1 cellular context compared by ENCODE assay signal in the genomic region with DNA sequence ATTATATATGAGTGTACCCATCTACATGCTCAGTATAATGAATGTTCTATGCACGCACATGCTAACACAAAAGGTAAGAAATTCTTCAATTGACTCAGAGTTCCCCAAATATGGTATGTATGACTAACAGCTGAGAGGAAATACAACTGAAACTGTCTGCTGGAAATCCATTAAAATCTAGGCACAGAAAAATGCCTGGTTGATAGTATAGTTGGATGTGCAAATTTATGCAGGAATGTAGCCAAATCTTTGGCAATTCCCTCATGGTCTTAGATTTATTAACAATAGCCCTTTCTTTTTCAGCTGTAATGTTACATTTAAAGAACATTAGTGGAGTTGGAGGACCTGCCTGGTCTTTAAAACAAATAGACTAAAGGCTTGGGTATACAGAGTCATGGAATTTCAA.
A peak's percentile ranks its signal among the peaks of the same experiment; 100 is the strongest.
TF ChIP-seq lines count a peak whose summit lies in the region.

No MANE protein-coding gene starts in this region.

TF ChIP-seq in GM12878, 131 proteins besides CTCF, POLR2A, EP300 and RAD21 (continued from another document and continues in another):
- TF ChIP-seq, protein P1, sequence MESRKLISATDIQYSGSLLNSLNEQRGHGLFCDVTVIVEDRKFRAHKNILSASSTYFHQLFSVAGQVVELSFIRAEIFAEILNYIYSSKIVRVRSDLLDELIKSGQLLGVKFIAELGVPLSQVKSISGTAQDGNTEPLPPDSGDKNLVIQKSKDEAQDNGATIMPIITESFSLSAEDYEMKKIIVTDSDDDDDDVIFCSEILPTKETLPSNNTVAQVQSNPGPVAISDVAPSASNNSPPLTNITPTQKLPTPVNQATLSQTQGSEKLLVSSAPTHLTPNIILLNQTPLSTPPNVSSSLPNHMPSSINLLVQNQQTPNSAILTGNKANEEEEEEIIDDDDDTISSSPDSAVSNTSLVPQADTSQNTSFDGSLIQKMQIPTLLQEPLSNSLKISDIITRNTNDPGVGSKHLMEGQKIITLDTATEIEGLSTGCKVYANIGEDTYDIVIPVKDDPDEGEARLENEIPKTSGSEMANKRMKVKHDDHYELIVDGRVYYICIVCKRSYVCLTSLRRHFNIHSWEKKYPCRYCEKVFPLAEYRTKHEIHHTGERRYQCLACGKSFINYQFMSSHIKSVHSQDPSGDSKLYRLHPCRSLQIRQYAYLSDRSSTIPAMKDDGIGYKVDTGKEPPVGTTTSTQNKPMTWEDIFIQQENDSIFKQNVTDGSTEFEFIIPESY (IDR thresholded peaks at IDR 0.05) = no peak
- TF ChIP-seq CUX1 (IDR thresholded peaks at IDR 0.05; ENCODE audit: insufficient replicate concordance, low read depth, low read length) (no peak), ESRRA (IDR thresholded peaks at IDR 0.05; ENCODE audit: low read length) (no peak), ZNF24 (IDR thresholded peaks at IDR 0.05) (peak; percentile 14; the same call in 1 of the 2 replicates), BACH1 (IDR thresholded peaks at IDR 0.05; ENCODE audit: borderline replicate concordance) (peak; percentile 95; the same call in 1 of the 2 replicates), ZNF217 (IDR thresholded peaks at IDR 0.05) (peak; percentile 91), BMI1 (IDR thresholded peaks at IDR 0.05; ENCODE audit: borderline replicate concordance) (peak; percentile 77), IKZF2 (IDR thresholded peaks at IDR 0.05) (peak; percentile 98), NR2C1 (IDR thresholded peaks at IDR 0.05) (no peak), NR2C2 (IDR thresholded peaks at IDR 0.05; ENCODE audit: borderline replicate concordance, control insufficient read depth, insufficient read length, low read depth) (no peak), BRCA1 (IDR thresholded peaks at IDR 0.05; ENCODE audit: low read depth, low read length) (no peak), PML (IDR thresholded peaks at IDR 0.05; ENCODE audit: low read length) (no peak), MXI1 (IDR thresholded peaks at IDR 0.05; ENCODE audit: low read depth, low read length) (peak; percentile 83; the same call in 1 of the 2 replicates), GATAD2B (conservative IDR thresholded peaks at IDR 0.05; ENCODE audit: low read depth) (no peak; the same call in 1 of the 2 replicates), HDGF (IDR thresholded peaks at IDR 0.05) (no peak), STAT1 (conservative IDR thresholded peaks at IDR 0.05) (no peak), NFXL1 (IDR thresholded peaks at IDR 0.05; ENCODE audit: borderline replicate concordance) (no peak), SREBF1 (IDR thresholded peaks at IDR 0.05; ENCODE audit: low read length) (no peak), MTA3 (IDR thresholded peaks at IDR 0.05; ENCODE audit: borderline replicate concordance, low read length) (no peak), ZNF384 (IDR thresholded peaks at IDR 0.05; ENCODE audit: borderline replicate concordance, low read depth, low read length) (no peak), HDAC2 (IDR thresholded peaks at IDR 0.05) (no peak), MYB (IDR thresholded peaks at IDR 0.05; ENCODE audit: borderline replicate concordance, low read depth, low read length) (no peak), E2F4 (IDR thresholded peaks at IDR 0.05; ENCODE audit: low read depth, low read length) (no peak), HCFC1 (IDR thresholded peaks at IDR 0.05; ENCODE audit: low read length) (no peak), SRF (IDR thresholded peaks at IDR 0.05; ENCODE audit: low read depth in 2 of 2, low read length in 2 of 2) (peak; percentile 69 to 96), RBBP5 (conservative IDR thresholded peaks at IDR 0.05) (no peak), FOXK2 (IDR thresholded peaks at IDR 0.05) (no peak), DPF2 (IDR thresholded peaks at IDR 0.05) (peak; percentile 96), CBFB (IDR thresholded peaks at IDR 0.05; ENCODE audit: low read depth) (no peak), TBL1XR1 (IDR thresholded peaks at IDR 0.05; ENCODE audit: low read depth, low read length) (peak; percentile 61; the same call in 1 of the 2 replicates)
- TF ChIP-seq, protein P2, sequence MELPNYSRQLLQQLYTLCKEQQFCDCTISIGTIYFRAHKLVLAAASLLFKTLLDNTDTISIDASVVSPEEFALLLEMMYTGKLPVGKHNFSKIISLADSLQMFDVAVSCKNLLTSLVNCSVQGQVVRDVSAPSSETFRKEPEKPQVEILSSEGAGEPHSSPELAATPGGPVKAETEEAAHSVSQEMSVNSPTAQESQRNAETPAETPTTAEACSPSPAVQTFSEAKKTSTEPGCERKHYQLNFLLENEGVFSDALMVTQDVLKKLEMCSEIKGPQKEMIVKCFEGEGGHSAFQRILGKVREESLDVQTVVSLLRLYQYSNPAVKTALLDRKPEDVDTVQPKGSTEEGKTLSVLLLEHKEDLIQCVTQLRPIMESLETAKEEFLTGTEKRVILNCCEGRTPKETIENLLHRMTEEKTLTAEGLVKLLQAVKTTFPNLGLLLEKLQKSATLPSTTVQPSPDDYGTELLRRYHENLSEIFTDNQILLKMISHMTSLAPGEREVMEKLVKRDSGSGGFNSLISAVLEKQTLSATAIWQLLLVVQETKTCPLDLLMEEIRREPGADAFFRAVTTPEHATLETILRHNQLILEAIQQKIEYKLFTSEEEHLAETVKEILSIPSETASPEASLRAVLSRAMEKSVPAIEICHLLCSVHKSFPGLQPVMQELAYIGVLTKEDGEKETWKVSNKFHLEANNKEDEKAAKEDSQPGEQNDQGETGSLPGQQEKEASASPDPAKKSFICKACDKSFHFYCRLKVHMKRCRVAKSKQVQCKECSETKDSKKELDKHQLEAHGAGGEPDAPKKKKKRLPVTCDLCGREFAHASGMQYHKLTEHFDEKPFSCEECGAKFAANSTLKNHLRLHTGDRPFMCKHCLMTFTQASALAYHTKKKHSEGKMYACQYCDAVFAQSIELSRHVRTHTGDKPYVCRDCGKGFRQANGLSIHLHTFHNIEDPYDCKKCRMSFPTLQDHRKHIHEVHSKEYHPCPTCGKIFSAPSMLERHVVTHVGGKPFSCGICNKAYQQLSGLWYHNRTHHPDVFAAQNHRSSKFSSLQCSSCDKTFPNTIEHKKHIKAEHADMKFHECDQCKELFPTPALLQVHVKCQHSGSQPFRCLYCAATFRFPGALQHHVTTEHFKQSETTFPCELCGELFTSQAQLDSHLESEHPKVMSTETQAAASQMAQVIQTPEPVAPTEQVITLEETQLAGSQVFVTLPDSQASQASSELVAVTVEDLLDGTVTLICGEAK (IDR thresholded peaks at IDR 0.05; ENCODE audit: borderline replicate concordance) = no peak
- TF ChIP-seq, protein P3, sequence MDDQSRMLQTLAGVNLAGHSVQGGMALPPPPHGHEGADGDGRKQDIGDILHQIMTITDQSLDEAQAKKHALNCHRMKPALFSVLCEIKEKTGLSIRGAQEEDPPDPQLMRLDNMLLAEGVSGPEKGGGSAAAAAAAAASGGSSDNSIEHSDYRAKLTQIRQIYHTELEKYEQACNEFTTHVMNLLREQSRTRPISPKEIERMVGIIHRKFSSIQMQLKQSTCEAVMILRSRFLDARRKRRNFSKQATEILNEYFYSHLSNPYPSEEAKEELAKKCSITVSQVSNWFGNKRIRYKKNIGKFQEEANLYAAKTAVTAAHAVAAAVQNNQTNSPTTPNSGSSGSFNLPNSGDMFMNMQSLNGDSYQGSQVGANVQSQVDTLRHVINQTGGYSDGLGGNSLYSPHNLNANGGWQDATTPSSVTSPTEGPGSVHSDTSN (IDR thresholded peaks at IDR 0.05; ENCODE audit: insufficient replicate concordance, low read depth, low read length) = no peak
- TF ChIP-seq, protein P4, sequence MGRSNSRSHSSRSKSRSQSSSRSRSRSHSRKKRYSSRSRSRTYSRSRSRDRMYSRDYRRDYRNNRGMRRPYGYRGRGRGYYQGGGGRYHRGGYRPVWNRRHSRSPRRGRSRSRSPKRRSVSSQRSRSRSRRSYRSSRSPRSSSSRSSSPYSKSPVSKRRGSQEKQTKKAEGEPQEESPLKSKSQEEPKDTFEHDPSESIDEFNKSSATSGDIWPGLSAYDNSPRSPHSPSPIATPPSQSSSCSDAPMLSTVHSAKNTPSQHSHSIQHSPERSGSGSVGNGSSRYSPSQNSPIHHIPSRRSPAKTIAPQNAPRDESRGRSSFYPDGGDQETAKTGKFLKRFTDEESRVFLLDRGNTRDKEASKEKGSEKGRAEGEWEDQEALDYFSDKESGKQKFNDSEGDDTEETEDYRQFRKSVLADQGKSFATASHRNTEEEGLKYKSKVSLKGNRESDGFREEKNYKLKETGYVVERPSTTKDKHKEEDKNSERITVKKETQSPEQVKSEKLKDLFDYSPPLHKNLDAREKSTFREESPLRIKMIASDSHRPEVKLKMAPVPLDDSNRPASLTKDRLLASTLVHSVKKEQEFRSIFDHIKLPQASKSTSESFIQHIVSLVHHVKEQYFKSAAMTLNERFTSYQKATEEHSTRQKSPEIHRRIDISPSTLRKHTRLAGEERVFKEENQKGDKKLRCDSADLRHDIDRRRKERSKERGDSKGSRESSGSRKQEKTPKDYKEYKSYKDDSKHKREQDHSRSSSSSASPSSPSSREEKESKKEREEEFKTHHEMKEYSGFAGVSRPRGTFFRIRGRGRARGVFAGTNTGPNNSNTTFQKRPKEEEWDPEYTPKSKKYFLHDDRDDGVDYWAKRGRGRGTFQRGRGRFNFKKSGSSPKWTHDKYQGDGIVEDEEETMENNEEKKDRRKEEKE (IDR thresholded peaks at IDR 0.05) = no peak
- TF ChIP-seq, protein P5, sequence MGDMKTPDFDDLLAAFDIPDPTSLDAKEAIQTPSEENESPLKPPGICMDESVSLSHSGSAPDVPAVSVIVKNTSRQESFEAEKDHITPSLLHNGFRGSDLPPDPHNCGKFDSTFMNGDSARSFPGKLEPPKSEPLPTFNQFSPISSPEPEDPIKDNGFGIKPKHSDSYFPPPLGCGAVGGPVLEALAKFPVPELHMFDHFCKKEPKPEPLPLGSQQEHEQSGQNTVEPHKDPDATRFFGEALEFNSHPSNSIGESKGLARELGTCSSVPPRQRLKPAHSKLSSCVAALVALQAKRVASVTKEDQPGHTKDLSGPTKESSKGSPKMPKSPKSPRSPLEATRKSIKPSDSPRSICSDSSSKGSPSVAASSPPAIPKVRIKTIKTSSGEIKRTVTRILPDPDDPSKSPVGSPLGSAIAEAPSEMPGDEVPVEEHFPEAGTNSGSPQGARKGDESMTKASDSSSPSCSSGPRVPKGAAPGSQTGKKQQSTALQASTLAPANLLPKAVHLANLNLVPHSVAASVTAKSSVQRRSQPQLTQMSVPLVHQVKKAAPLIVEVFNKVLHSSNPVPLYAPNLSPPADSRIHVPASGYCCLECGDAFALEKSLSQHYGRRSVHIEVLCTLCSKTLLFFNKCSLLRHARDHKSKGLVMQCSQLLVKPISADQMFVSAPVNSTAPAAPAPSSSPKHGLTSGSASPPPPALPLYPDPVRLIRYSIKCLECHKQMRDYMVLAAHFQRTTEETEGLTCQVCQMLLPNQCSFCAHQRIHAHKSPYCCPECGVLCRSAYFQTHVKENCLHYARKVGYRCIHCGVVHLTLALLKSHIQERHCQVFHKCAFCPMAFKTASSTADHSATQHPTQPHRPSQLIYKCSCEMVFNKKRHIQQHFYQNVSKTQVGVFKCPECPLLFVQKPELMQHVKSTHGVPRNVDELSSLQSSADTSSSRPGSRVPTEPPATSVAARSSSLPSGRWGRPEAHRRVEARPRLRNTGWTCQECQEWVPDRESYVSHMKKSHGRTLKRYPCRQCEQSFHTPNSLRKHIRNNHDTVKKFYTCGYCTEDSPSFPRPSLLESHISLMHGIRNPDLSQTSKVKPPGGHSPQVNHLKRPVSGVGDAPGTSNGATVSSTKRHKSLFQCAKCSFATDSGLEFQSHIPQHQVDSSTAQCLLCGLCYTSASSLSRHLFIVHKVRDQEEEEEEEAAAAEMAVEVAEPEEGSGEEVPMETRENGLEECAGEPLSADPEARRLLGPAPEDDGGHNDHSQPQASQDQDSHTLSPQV (IDR thresholded peaks at IDR 0.05) = no peak
